12 cellular contexts compared by ENCODE assay signal in the genomic region with DNA sequence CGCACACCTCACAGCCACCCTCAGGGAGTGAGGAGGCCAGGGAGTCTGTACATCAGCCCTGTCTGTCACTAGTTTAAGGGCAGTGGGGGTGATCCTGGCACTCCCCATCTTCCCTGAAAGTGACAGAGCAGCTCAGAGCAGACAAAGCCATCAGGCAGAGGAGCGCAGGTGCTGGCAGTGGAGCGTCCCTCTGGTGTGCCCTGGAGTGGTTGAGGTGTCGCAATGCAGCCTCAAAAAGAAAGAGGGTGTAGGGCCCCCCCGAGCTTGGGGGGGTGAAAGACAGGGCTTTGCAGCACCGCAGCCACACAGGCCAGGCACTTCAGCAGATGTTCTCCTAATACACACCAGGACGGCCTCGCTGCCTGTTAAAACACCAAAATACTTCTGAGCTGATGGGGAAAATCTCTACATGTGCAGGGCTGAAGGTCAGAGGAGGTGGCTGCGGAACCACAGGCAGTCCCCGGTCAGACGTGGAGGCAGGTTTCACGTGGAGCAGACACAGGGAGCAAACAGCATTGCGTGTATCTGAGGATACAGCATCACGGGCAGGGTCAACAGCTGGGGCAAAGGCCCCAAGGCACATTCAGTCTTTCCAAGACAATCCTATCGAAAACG.
DNase-seq lines count a peak whose midpoint lies in the region; ATAC-seq and TF ChIP-seq lines count a peak whose summit lies in the region.
"Had no signal": no experiment of that assay in that cellular context is flagged by ENCODE, and none has a peak within 500 bp of the region (broad histone marks: within the 10 kb centered on the region; RNA-seq: fewer than 3 reads in every experiment).

No MANE protein-coding gene starts in this region.

- intact Hi-C loops in spleen (cut with DNase I; ENCODE audit: low total_unique reads) = loop anchor here (10.0 kb wide), 1 partner anchor 66 kb away; the partner anchor contains the start of gene PREX1

- peak overlapping the region; percentile 99 for H3K27ac Mint-ChIP-seq in activated naive CD8-positive, alpha-beta T cell

- peak overlapping the region; percentile 56 for H3K4me3 Mint-ChIP-seq in activated naive CD8-positive, alpha-beta T cell

- H3K27me3 Mint-ChIP-seq in activated naive CD8-positive, alpha-beta T cell = no peaks in the 10 kb centered on the region

- DNase-seq in NCI-H524 (lab: John Stamatoyannopoulos, UW) (peak; percentile 38 to 72), NCI-H524 treated with DMSO at 0.1 percent for 48 hours (lab: John Stamatoyannopoulos, UW) (no peak), NCI-H510A (lab: John Stamatoyannopoulos, UW) (peak; percentile 61), spleen (peak; percentile 90), NCI-H1436 treated with DMSO at 0.1 percent for 48 hours (lab: John Stamatoyannopoulos, UW) (no peak)
- DNase-seq: NCI-H2081 treated with DMSO at 0.1 percent for 48 hours; stimulated activated CD4-positive, alpha-beta T cell treated with anti-CD3 and anti-CD28 coated beads, Interleukin-15, amount 100 ng/mL, for 24 hours; testis had no signal

- peaks cover 87% of the 10 kb centered on the region for H3K4me1 Mint-ChIP-seq in activated naive CD8-positive, alpha-beta T cell (ENCODE audit: low read depth)

- H3K27me3 ChIP-seq in spleen (replicated peaks in 1 of 7) = no peaks in the 10 kb centered on the region
- H3K27me3 ChIP-seq: SJCRH30, testis had no signal

- H3K36me3 ChIP-seq in spleen = peaks cover 0 to 44% (median 0%) of the 10 kb centered on the region in 6 donors

- peaks cover 23% of the 10 kb centered on the region for H3K36me3 Mint-ChIP-seq in activated naive CD8-positive, alpha-beta T cell

- WGBS in spleen, 5 donors = 52 to 74% (median 62%) methylated on average over 12 to 16 of the region's 16 CpGs

- peaks cover 4% of the 10 kb centered on the region for H3K9me3 Mint-ChIP-seq in activated naive CD8-positive, alpha-beta T cell (ENCODE audit: low read depth)

- peak overlapping the region in 1 of 8 donors; percentile 51 for H3K4me3 ChIP-seq in spleen
- H3K4me3 ChIP-seq: SJCRH30, testis had no signal

- peak overlapping the region; percentile 54 to 97 (median 84) for H3K27ac ChIP-seq in spleen
- H3K27ac ChIP-seq: SJCRH30, testis had no signal

- ATAC-seq in GM21786 (IDR thresholded peaks at IDR 0.05; ENCODE audit: unreplicated experiment) (no peak), HG03520 (IDR thresholded peaks at IDR 0.05; ENCODE audit: unreplicated experiment) (no peak)

- no peak for TF ChIP-seq CTCF in spleen (IDR thresholded peaks at IDR 0.05 in 8 of 11, conservative IDR thresholded peaks at IDR 0.05 in 3 of 11)

- TF ChIP-seq POLR2A in spleen (IDR thresholded peaks at IDR 0.05) = no peak

- H3K9me3 ChIP-seq in spleen = peaks cover 0 to 17% (median 8%) of the 10 kb centered on the region in 8 donors
- H3K9me3 ChIP-seq: testis had no signal

- peaks cover 37 to 100% (median 83%) of the 10 kb centered on the region in 6 donors for H3K4me1 ChIP-seq in spleen
- H3K4me1 ChIP-seq: testis had no signal

Comparison
In these comparisons a context has a peak if more than half of its experiments do, and no peak if none do; other contexts are left out.
1. DNase-seq: peak in NCI-H524 (2 of 2), NCI-H510A (single experiment) and spleen (single experiment); none in NCI-H524 treated with DMSO at 0.1 percent for 48 hours (single experiment) and NCI-H1436 treated with DMSO at 0.1 percent for 48 hours (single experiment).